Comparison of ENCODE assay signal across 26 cellular contexts in the genomic region with DNA sequence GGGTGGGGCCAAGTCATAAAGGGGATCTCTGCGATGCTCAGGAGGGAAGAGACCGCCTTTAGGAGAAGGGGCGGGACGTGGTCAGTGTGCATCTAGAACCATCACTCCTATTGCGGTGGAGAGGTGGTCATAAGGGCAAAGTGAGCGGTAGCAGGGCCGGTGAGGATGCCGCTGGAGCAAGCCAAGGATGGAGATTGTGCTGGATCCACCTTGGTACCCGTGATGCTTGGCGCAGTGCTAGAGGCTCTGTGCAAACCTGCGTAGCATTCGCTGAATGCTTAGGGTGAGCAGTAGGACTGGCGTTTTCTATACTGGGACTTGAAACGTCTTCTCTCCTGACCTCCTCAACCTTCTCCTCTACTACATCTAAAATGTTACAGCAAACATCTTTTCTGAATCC.
"Had no signal": no experiment of that assay in that cellular context is flagged by ENCODE, and none has a peak within 500 bp of the region (broad histone marks: within the 10 kb centered on the region; RNA-seq: fewer than 3 reads in every experiment).

No MANE protein-coding gene starts in this region.

- ATAC-seq: naive thymus-derived CD8-positive, alpha-beta T cell; psoas muscle; right cardiac atrium; right lobe of liver; stimulated activated memory B cell treated with anti-CD40 and anti-IgM and Interleukin-4, amounts not matched to agents 10 μg/mL and 1 μg/mL and 100 μg/mL, for 72 hours; stimulated activated naive CD8-positive, alpha-beta T cell treated with anti-CD3 and anti-CD28 coated beads, Interleukin-15, amount 100 ng/mL, for 72 hours; stimulated activated naive CD8-positive, alpha-beta T cell treated with anti-CD3 and anti-CD28 coated beads, Interleukin-15, Interleukin-2, amounts not matched to agents 100 U/mL and 50 U/mL, for 24 hours; upper lobe of right lung had no signal

- H3K27ac ChIP-seq: ovary, parathyroid adenoma, psoas muscle, right lobe of liver, sigmoid colon, suprapubic skin, testis, tibial artery, transverse colon, upper lobe of right lung, uterus had no signal

- DNase-seq: naive thymus-derived CD8-positive, alpha-beta T cell; nephron progenitor cell; occipital lobe; ovary; psoas muscle; right cardiac atrium; right lobe of liver; sigmoid colon; small intestine; stimulated activated CD4-positive, alpha-beta T cell treated with anti-CD3 and anti-CD28 coated beads, Interleukin-15, amount 100 ng/mL, for 24 hours; stimulated activated CD4-positive, alpha-beta T cell treated with anti-CD3 and anti-CD28 coated beads, Interleukin-2, amount 100 ng/mL, for 24 hours; stimulated activated CD4-positive, alpha-beta T cell treated with anti-CD3 and anti-CD28 coated beads, Interleukin-4, amount 100 ng/mL, for 1 hour; stimulated activated CD4-positive, alpha-beta T cell treated with anti-CD3 and anti-CD28 coated beads, Interleukin-4, amount 100 ng/mL, for 4 hours; stimulated activated CD8-positive, alpha-beta memory T cell treated with anti-CD3 and anti-CD28 coated beads, Interleukin-4, amount 100 ng/mL, for 48 hours; stimulated activated naive CD4-positive, alpha-beta T cell; stimulated activated naive CD8-positive, alpha-beta T cell treated with anti-CD3 and anti-CD28 coated beads, Interleukin-15, amount 100 ng/mL, for 72 hours; stimulated activated naive CD8-positive, alpha-beta T cell treated with anti-CD3 and anti-CD28 coated beads, Interleukin-15, Interleukin-2, amounts not matched to agents 100 U/mL and 50 U/mL, for 24 hours; substantia nigra; testis; tibial artery; transverse colon; upper lobe of right lung; uterus had no signal

- H3K9me3 ChIP-seq: ovary, psoas muscle, right lobe of liver, suprapubic skin, testis, tibial artery, upper lobe of right lung, uterus had no signal

- H3K4me1 ChIP-seq: parathyroid adenoma, psoas muscle, right lobe of liver, sigmoid colon, suprapubic skin, testis, tibial artery, transverse colon, upper lobe of right lung, uterus had no signal

- H3K4me3 ChIP-seq: ovary, psoas muscle, right lobe of liver, sigmoid colon, suprapubic skin, testis, tibial artery, transverse colon, upper lobe of right lung, uterus had no signal

- H2AFZ ChIP-seq: parathyroid adenoma had no signal

- H3K9ac ChIP-seq: parathyroid adenoma had no signal

- H3K79me2 ChIP-seq: parathyroid adenoma had no signal

- H3K36me3 ChIP-seq: ovary, right lobe of liver, sigmoid colon, suprapubic skin, tibial artery, transverse colon, upper lobe of right lung, uterus had no signal

- H3K27me3 ChIP-seq: ovary, right lobe of liver, sigmoid colon, suprapubic skin, testis, tibial artery, transverse colon, upper lobe of right lung, uterus had no signal
